ENCODE assay signal across 9 cellular contexts in genomic region chr12:6792522-6793201, GRCh38. TPM values are rescaled to one million over a fixed set of nuclear protein-coding genes. Genes with fewer than 3 reads are reported as not detected.
A peak's percentile ranks its signal among the peaks of the same experiment; 100 is the strongest.
DNase-seq lines count a peak whose midpoint lies in the region; ATAC-seq, FAIRE-seq and TF ChIP-seq lines count a peak whose summit lies in the region.
"Had no signal": no experiment of that assay in that cellular context is flagged by ENCODE, and none has a peak within 500 bp of the region (broad histone marks: within the 10 kb centered on the region; RNA-seq: fewer than 3 reads in every experiment).

No MANE protein-coding gene starts in this region.

- no peak for TF ChIP-seq EP300 in A549 (IDR thresholded peaks at IDR 0.05)
- TF ChIP-seq EP300 in HepG2 (IDR thresholded peaks at IDR 0.05; ENCODE audit: low read depth in 2 of 2, low read length in 2 of 2): peak in 1 of 2 experiments; percentile 78; a peak in 2 of 4 replicates
- TF ChIP-seq EP300 in HepG2 (CRISPR knock-in tag; IDR thresholded peaks at IDR 0.05; ENCODE audit: borderline replicate concordance): peak; percentile 70

- POLR2A ChIA-PET in A549 (lab: Yijun Ruan, JAX): interaction anchor here (1.2 kb wide), 1 partner anchor 39 kb away, joined by 3 read pairs; the partner anchor contains the start of gene MLF2
- POLR2A ChIA-PET in HepG2 (lab: Yijun Ruan, JAX): interaction anchor here (1.0 to 2.6 kb wide), 13 partner anchors 11 to 300 kb away, joined by 3 to 25 read pairs (median 4); partner anchors contain the start of genes CDCA3, COPS7A, GAPDH and GPR162

- H3K27me3 ChIP-seq in HepG2 (ENCODE audit: control insufficient read depth in 1 of 2, insufficient read depth in 2 of 2, low read length in 2 of 2): no peaks in the 10 kb centered on the region; a peak in 1 of 5 replicates
- H3K27me3 ChIP-seq in tibial artery: peaks cover 0 to 8% of the 10 kb centered on the region in 2 donors

- no peak overlapping the region for H3K4me2 ChIP-seq in A549
- peak overlapping the region; percentile 78 for H3K4me2 ChIP-seq in HepG2 (ENCODE audit: low read depth, low read length)

- TF ChIP-seq CTCF in A549 (IDR thresholded peaks at IDR 0.05): no peak
- TF ChIP-seq CTCF in HepG2 (CRISPR knock-in tag; IDR thresholded peaks at IDR 0.05): peak; percentile 31; the same call in 1 of the 2 replicates
- TF ChIP-seq CTCF in tibial artery (IDR thresholded peaks at IDR 0.05): no peak

- CTCF ChIA-PET in A549 (lab: Yijun Ruan, JAX): interaction anchor here (0.5 to 3.3 kb wide), 15 partner anchors 10 to 245 kb away, joined by 3 to 17 read pairs (median 4); partner anchors contain the start of genes MLF2 and PTMS
- CTCF ChIA-PET in activated naive CD4-positive, alpha-beta T cell treated with anti-CD3 and anti-CD28 coated beads for 36 hours (lab: Charles Lee): interaction anchor here (0.6 to 6.5 kb wide), 17 partner anchors 10 to 235 kb away, joined by 3 to 39 read pairs (median 4); partner anchors contain the start of genes COPS7A, LAG3, MLF2 and PTMS
- CTCF ChIA-PET in HepG2 (lab: Yijun Ruan, JAX; ENCODE audit: low intra/inter-chr PET ratio, low total read pairs): no interaction called here

- H3K27ac ChIP-seq in A549 (no peak overlapping the region), HepG2 (ENCODE audit: extremely low read length, insufficient read depth, low read length) (peak overlapping the region; percentile 74), tibial artery (no peak overlapping the region)

- peaks cover 36% of the 10 kb centered on the region for H3K36me3 Mint-ChIP-seq in activated naive CD4-positive, alpha-beta T cell treated with anti-CD3 and anti-CD28 coated beads for 36 hours (ENCODE audit: low read depth)
- no peaks in the 10 kb centered on the region for H3K36me3 Mint-ChIP-seq in immature natural killer cell

- no peak for TF ChIP-seq POLR2A in A549 (IDR thresholded peaks at IDR 0.05; ENCODE audit: low read length)
- TF ChIP-seq POLR2A in HepG2 (IDR thresholded peaks at IDR 0.05; ENCODE audit: insufficient read depth in 1 of 2, low read depth in 2 of 2, low read length in 2 of 2): peak in 1 of 2 experiments; percentile 59; a peak in 2 of 4 replicates

- no peaks in the 10 kb centered on the region for H3K79me2 ChIP-seq in HepG2 (ENCODE audit: insufficient read depth, low read length)

- H3K4me3 Mint-ChIP-seq in activated naive CD4-positive, alpha-beta T cell treated with anti-CD3 and anti-CD28 coated beads for 36 hours: peak overlapping the region; percentile 97
- peak overlapping the region in 1 of 5 donors; percentile 13 for H3K4me3 Mint-ChIP-seq in immature natural killer cell

- FAIRE-seq in A549 (lab: Jason Lieb, UNC) (no peak), HepG2 (lab: Jason Lieb, UNC) (peak; percentile 75)
- FAIRE-seq: islet of Langerhans had no signal

- DNase-seq in A549 (ENCODE audit: low read depth in 1 of 2, low spot score in 1 of 2) (no peak), KG1 (lab: John Stamatoyannopoulos, UW) (peak; percentile 58), HepG2 (ENCODE audit: low spot score) (peak; percentile 87), tibial artery (peak; percentile 53 to 73), immature natural killer cell (no peak), cortex of kidney (lab: John Stamatoyannopoulos, UW) (no peak)
- peak; percentile 61 for DNase-seq in activated naive CD4-positive, alpha-beta T cell treated with anti-CD3 and anti-CD28 coated beads for 36 hours

- in situ Hi-C loops in HepG2 (cut with HindIII; ENCODE audit: extremely low pct_ligation_motif_present, low pct_unique_long_range_greater_than_20kb): no loop called here

- no peaks in the 10 kb centered on the region for H3K36me3 ChIP-seq in HepG2 (replicated peaks in 1 of 2; ENCODE audit: control insufficient read depth in 1 of 2, insufficient read depth in 2 of 2, low read length in 2 of 2)
- no peaks in the 10 kb centered on the region for H3K36me3 ChIP-seq in tibial artery

- peak overlapping the region; percentile 57 for H3K9ac ChIP-seq in HepG2 (ENCODE audit: insufficient read depth, low read depth, low read length)

- H3K9me3 Mint-ChIP-seq in activated naive CD4-positive, alpha-beta T cell treated with anti-CD3 and anti-CD28 coated beads for 36 hours: no peaks in the 10 kb centered on the region
- H3K9me3 Mint-ChIP-seq in immature natural killer cell: peaks cover 0 to 2% (median 0%) of the 10 kb centered on the region in 6 donors

- H2AFZ ChIP-seq in HepG2 (ENCODE audit: low read length): peak overlapping the region; percentile 63

- H3K9me3 ChIP-seq in A549 (no peaks in the 10 kb centered on the region), HepG2 (ENCODE audit: low read length) (no peaks in the 10 kb centered on the region), tibial artery (no peaks in the 10 kb centered on the region)

- peak; percentile 25 to 43; a peak in 5 of 6 replicates for ATAC-seq in A549
- peak; percentile 97 for ATAC-seq in HepG2
- no peak for ATAC-seq in GM21737 (IDR thresholded peaks at IDR 0.05; ENCODE audit: unreplicated experiment)

- no TSS peak for BruUV-seq in HepG2 (replicated peaks; lab: Mats Ljungman, UMichigan)

- H3K4me3 ChIP-seq in A549 (no peak overlapping the region), HepG2 (replicated peaks in 1 of 3; ENCODE audit: insufficient read depth in 1 of 3, low read depth in 2 of 3, low read length in 3 of 3) (peak overlapping the region in 2 of 3 experiments; percentile 27 to 58; a peak in 4 of 6 replicates), tibial artery (no peak overlapping the region)

- H3K27ac Mint-ChIP-seq in activated naive CD4-positive, alpha-beta T cell treated with anti-CD3 and anti-CD28 coated beads for 36 hours: peak overlapping the region; percentile 96
- peak overlapping the region in 1 of 6 donors; percentile 20 for H3K27ac Mint-ChIP-seq in immature natural killer cell

- TF ChIP-seq RAD21 in A549 (conservative IDR thresholded peaks at IDR 0.05 in 1 of 2, IDR thresholded peaks at IDR 0.05 in 1 of 2): no peak
- no peak for TF ChIP-seq RAD21 in HepG2 (CRISPR knock-in tag; IDR thresholded peaks at IDR 0.05)

- no peaks in the 10 kb centered on the region for H4K20me1 ChIP-seq in HepG2 (ENCODE audit: insufficient read depth, low read length)

- WGBS in A549 (ENCODE audit: missing lambda C conversion rate): 41% methylated on average over 12 of the region's 12 CpGs
- WGBS in HepG2 (ENCODE audit: low lambda C conversion rate): 17% methylated on average over 12 of the region's 12 CpGs

- peaks cover 51% of the 10 kb centered on the region for H3K4me1 Mint-ChIP-seq in activated naive CD4-positive, alpha-beta T cell treated with anti-CD3 and anti-CD28 coated beads for 36 hours (ENCODE audit: low read depth)
- H3K4me1 Mint-ChIP-seq in immature natural killer cell: peaks cover 6 to 10% of the 10 kb centered on the region in 2 donors

- no peaks in the 10 kb centered on the region for H3K27me3 Mint-ChIP-seq in activated naive CD4-positive, alpha-beta T cell treated with anti-CD3 and anti-CD28 coated beads for 36 hours (ENCODE audit: low read depth)
- peaks cover 16 to 22% (median 21%) of the 10 kb centered on the region in 3 donors for H3K27me3 Mint-ChIP-seq in immature natural killer cell (ENCODE audit: low read depth in 3 of 3)

- no peaks in the 10 kb centered on the region for H3K4me1 ChIP-seq in A549
- H3K4me1 ChIP-seq in HepG2 (ENCODE audit: insufficient read depth, low read length): peaks cover 59% of the 10 kb centered on the region
- H3K4me1 ChIP-seq in tibial artery: no peaks in the 10 kb centered on the region

- intact Hi-C loops in activated naive CD4-positive, alpha-beta T cell treated with anti-CD3 and anti-CD28 coated beads for 36 hours (cut with micrococcal nuclease): loop anchor here (2.0 to 5.0 kb wide), 3 partner anchors 18 to 300 kb away; partner anchors contain the start of genes CHD4, MRPL51 and NCAPD2
- intact Hi-C loops in HepG2 (cut with micrococcal nuclease; ENCODE audit: unreplicated experiment): no loop called here
- intact Hi-C loops in tibial artery (cut with DNase I; ENCODE audit: low total_unique reads): no loop called here

RNA-seq across cellular contexts. Expression of gene CD4, which starts 3.3 kb away (rescaled TPM):
- polyA plus RNA-seq in A549 (2011; rRNA removed) (not detected in 2 replicates), A549 (2017; fragmentation: RNase III; extraction: RNeasy Plus Mini Kit Qiagen cat#74134 plus additional on column Dnase treatment) (0.03 TPM in 1 of 3 replicates, not detected in the others), HepG2 (2011; rRNA removed) (0.68 and 0.95 TPM in 2 replicates), immature natural killer cell (10 to 100 TPM in 1 of 3 donors, 1 to 10 TPM in 2; 2.0 to 11.7 (median 6.6) TPM)
- polyA plus RNA-seq in A549 (2012; cell fraction: cytosol; rRNA removed): 0.01 TPM in 1 of 2 replicates, not detected in the other
- 0.04 TPM in 1 of 2 replicates, not detected in the other for polyA plus RNA-seq in A549 (2012; cell fraction: nucleus; rRNA removed)
- not detected in 2 replicates for polyA minus RNA-seq in A549 (2011; rRNA and poly(A)+ RNA removed)
- total RNA-seq in activated naive CD4-positive, alpha-beta T cell treated with anti-CD3 and anti-CD28 coated beads for 36 hours: 100 to 1,000 TPM; 155 to 161 TPM
- total RNA-seq in HepG2 (2016; rRNA removed; fragmentation: Illumina TruSeq; extraction: Trizol): 0.07 and 0.27 TPM in 2 replicates
- not detected in 2 replicates for total RNA-seq in HepG2 (2016; cell fraction: cytosol; rRNA removed; fragmentation: Illumina TruSeq; extraction: Trizol; ENCODE audit: low read depth)
- total RNA-seq in HepG2 (2016; cell fraction: insoluble cytoplasmic fraction; rRNA removed; fragmentation: Illumina TruSeq; extraction: Trizol): 0.15 TPM in 1 of 2 replicates, not detected in the other
- total RNA-seq in HepG2 (2016; cell fraction: membrane; rRNA removed; fragmentation: Illumina TruSeq; extraction: Trizol): 0.10 TPM in 1 of 2 replicates, not detected in the other
- 0.28 and 0.41 TPM in 2 replicates for total RNA-seq in HepG2 (2016; cell fraction: nucleus; rRNA removed; fragmentation: Illumina TruSeq; extraction: Trizol)
- 0.54 and 0.87 TPM in 2 replicates for polyA plus RNA-seq in HepG2 (2011; cell fraction: cytosol; rRNA removed)
- polyA plus RNA-seq in HepG2 (2011; cell fraction: nucleus; rRNA removed): 0.55 and 0.64 TPM in 2 replicates
- 1.5 and 2.7 TPM in 2 replicates for polyA plus RNA-seq in HepG2 (2012)
- polyA plus RNA-seq in HepG2 (2016; cell fraction: cytosol; fragmentation: Illumina TruSeq; extraction: Trizol; ENCODE audit: low read depth): 0.06 and 0.14 TPM in 2 replicates
- 0.16 and 0.24 TPM in 2 replicates for polyA plus RNA-seq in HepG2 (2016; cell fraction: insoluble cytoplasmic fraction; fragmentation: Illumina TruSeq; extraction: Trizol; ENCODE audit: low read depth)
- not detected in 2 replicates for polyA plus RNA-seq in HepG2 (2016; cell fraction: membrane; fragmentation: Illumina TruSeq; extraction: Trizol; ENCODE audit: low read depth)
- polyA plus RNA-seq in HepG2 (2016; cell fraction: nucleus; fragmentation: Illumina TruSeq; extraction: Trizol; ENCODE audit: insufficient read depth, low read depth): 0.52 and 0.68 TPM in 2 replicates
- polyA minus RNA-seq in HepG2 (2011; rRNA and poly(A)+ RNA removed; ENCODE audit: low replicate concordance): 2.6 TPM in 1 of 2 replicates, not detected in the other
- polyA minus RNA-seq in HepG2 (2011; cell fraction: cytosol; rRNA and poly(A)+ RNA removed): 0.20 and 0.70 TPM in 2 replicates
- 0.39 and 0.87 TPM in 2 replicates for polyA minus RNA-seq in HepG2 (2011; cell fraction: nucleus; rRNA and poly(A)+ RNA removed)

RNA-seq across cellular contexts. Expression of gene LAG3, which starts 20.3 kb away (rescaled TPM):
- polyA plus RNA-seq in A549 (2011; rRNA removed): 0.56 and 0.66 TPM in 2 replicates
- 0.93 and 1.2 TPM in 2 replicates for polyA plus RNA-seq in A549 (2012; cell fraction: cytosol; rRNA removed)
- 9.8 and 10.8 TPM in 2 replicates for polyA plus RNA-seq in A549 (2012; cell fraction: nucleus; rRNA removed)
- 1.6 to 2.3 TPM (median 1.7 TPM) in 3 replicates for polyA plus RNA-seq in A549 (2017; fragmentation: RNase III; extraction: RNeasy Plus Mini Kit Qiagen cat#74134 plus additional on column Dnase treatment)
- 0.19 and 0.95 TPM in 2 replicates for polyA minus RNA-seq in A549 (2011; rRNA and poly(A)+ RNA removed)
- 10 to 100 TPM; 22.8 to 25.1 TPM for total RNA-seq in activated naive CD4-positive, alpha-beta T cell treated with anti-CD3 and anti-CD28 coated beads for 36 hours
- 0.11 TPM in 1 of 2 replicates, not detected in the other for total RNA-seq in HepG2 (2016; rRNA removed; fragmentation: Illumina TruSeq; extraction: Trizol)
- not detected in 2 replicates for total RNA-seq in HepG2 (2016; cell fraction: cytosol; rRNA removed; fragmentation: Illumina TruSeq; extraction: Trizol; ENCODE audit: low read depth)
- 0.11 TPM in 1 of 2 replicates, not detected in the other for total RNA-seq in HepG2 (2016; cell fraction: insoluble cytoplasmic fraction; rRNA removed; fragmentation: Illumina TruSeq; extraction: Trizol)
- total RNA-seq in HepG2 (2016; cell fraction: membrane; rRNA removed; fragmentation: Illumina TruSeq; extraction: Trizol): 0.07 TPM in 1 of 2 replicates, not detected in the other
- 0.31 TPM in 1 of 2 replicates, not detected in the other for total RNA-seq in HepG2 (2016; cell fraction: nucleus; rRNA removed; fragmentation: Illumina TruSeq; extraction: Trizol)
- polyA plus RNA-seq in HepG2 (2011; rRNA removed): 0.26 and 0.51 TPM in 2 replicates
- polyA plus RNA-seq in HepG2 (2011; cell fraction: cytosol; rRNA removed): 0.08 and 0.15 TPM in 2 replicates
- polyA plus RNA-seq in HepG2 (2011; cell fraction: nucleus; rRNA removed): 3.5 and 3.6 TPM in 2 replicates
- polyA plus RNA-seq in HepG2 (2012): 0.95 and 1.0 TPM in 2 replicates
- not detected in 2 replicates for polyA plus RNA-seq in HepG2 (2016; cell fraction: cytosol; fragmentation: Illumina TruSeq; extraction: Trizol; ENCODE audit: low read depth)
- not detected in 2 replicates for polyA plus RNA-seq in HepG2 (2016; cell fraction: insoluble cytoplasmic fraction; fragmentation: Illumina TruSeq; extraction: Trizol; ENCODE audit: low read depth)
- polyA plus RNA-seq in HepG2 (2016; cell fraction: membrane; fragmentation: Illumina TruSeq; extraction: Trizol; ENCODE audit: low read depth): 0.11 TPM in 1 of 2 replicates, not detected in the other
- 1.3 and 2.2 TPM in 2 replicates for polyA plus RNA-seq in HepG2 (2016; cell fraction: nucleus; fragmentation: Illumina TruSeq; extraction: Trizol; ENCODE audit: insufficient read depth, low read depth)
- 0.08 and 0.54 TPM in 2 replicates for polyA minus RNA-seq in HepG2 (2011; rRNA and poly(A)+ RNA removed; ENCODE audit: low replicate concordance)
- polyA minus RNA-seq in HepG2 (2011; cell fraction: cytosol; rRNA and poly(A)+ RNA removed): not detected in 2 replicates
- 0.90 and 2.0 TPM in 2 replicates for polyA minus RNA-seq in HepG2 (2011; cell fraction: nucleus; rRNA and poly(A)+ RNA removed)
- polyA plus RNA-seq in immature natural killer cell: 1 to 10 TPM; 1.3 to 8.3 (median 1.6) TPM

RNA-seq across cellular contexts. Expression of gene PTMS, which starts 26.5 kb away (rescaled TPM):
- 205 and 391 TPM in 2 replicates for polyA plus RNA-seq in A549 (2011; rRNA removed)
- polyA plus RNA-seq in A549 (2012; cell fraction: cytosol; rRNA removed): 584 and 643 TPM in 2 replicates
- 397 and 450 TPM in 2 replicates for polyA plus RNA-seq in A549 (2012; cell fraction: nucleus; rRNA removed)
- 868 to 1,195 TPM (median 1,161 TPM) in 3 replicates for polyA plus RNA-seq in A549 (2017; fragmentation: RNase III; extraction: RNeasy Plus Mini Kit Qiagen cat#74134 plus additional on column Dnase treatment)
- polyA minus RNA-seq in A549 (2011; rRNA and poly(A)+ RNA removed): 256 and 300 TPM in 2 replicates
- total RNA-seq in activated naive CD4-positive, alpha-beta T cell treated with anti-CD3 and anti-CD28 coated beads for 36 hours: 10 to 100 TPM; 35.1 to 44.2 TPM
- total RNA-seq in HepG2 (2016; rRNA removed; fragmentation: Illumina TruSeq; extraction: Trizol): 40.5 and 42.1 TPM in 2 replicates
- 20.4 and 25.8 TPM in 2 replicates for total RNA-seq in HepG2 (2016; cell fraction: cytosol; rRNA removed; fragmentation: Illumina TruSeq; extraction: Trizol; ENCODE audit: low read depth)
- 34.7 and 40.6 TPM in 2 replicates for total RNA-seq in HepG2 (2016; cell fraction: insoluble cytoplasmic fraction; rRNA removed; fragmentation: Illumina TruSeq; extraction: Trizol)
- total RNA-seq in HepG2 (2016; cell fraction: membrane; rRNA removed; fragmentation: Illumina TruSeq; extraction: Trizol): 33.5 and 39.4 TPM in 2 replicates
- total RNA-seq in HepG2 (2016; cell fraction: nucleus; rRNA removed; fragmentation: Illumina TruSeq; extraction: Trizol): 24.6 and 26.7 TPM in 2 replicates
- polyA plus RNA-seq in HepG2 (2011; rRNA removed): 79.1 and 82.4 TPM in 2 replicates
- 82.7 and 86.9 TPM in 2 replicates for polyA plus RNA-seq in HepG2 (2011; cell fraction: cytosol; rRNA removed)
- polyA plus RNA-seq in HepG2 (2011; cell fraction: nucleus; rRNA removed): 107 and 116 TPM in 2 replicates
- 128 and 237 TPM in 2 replicates for polyA plus RNA-seq in HepG2 (2012)
- 96.6 and 97.7 TPM in 2 replicates for polyA plus RNA-seq in HepG2 (2016; cell fraction: cytosol; fragmentation: Illumina TruSeq; extraction: Trizol; ENCODE audit: low read depth)
- 162 and 207 TPM in 2 replicates for polyA plus RNA-seq in HepG2 (2016; cell fraction: insoluble cytoplasmic fraction; fragmentation: Illumina TruSeq; extraction: Trizol; ENCODE audit: low read depth)
- 140 and 143 TPM in 2 replicates for polyA plus RNA-seq in HepG2 (2016; cell fraction: membrane; fragmentation: Illumina TruSeq; extraction: Trizol; ENCODE audit: low read depth)
- 169 and 175 TPM in 2 replicates for polyA plus RNA-seq in HepG2 (2016; cell fraction: nucleus; fragmentation: Illumina TruSeq; extraction: Trizol; ENCODE audit: insufficient read depth, low read depth)
- polyA minus RNA-seq in HepG2 (2011; rRNA and poly(A)+ RNA removed; ENCODE audit: low replicate concordance): 46.9 and 158 TPM in 2 replicates
- polyA minus RNA-seq in HepG2 (2011; cell fraction: cytosol; rRNA and poly(A)+ RNA removed): 19.3 and 21.6 TPM in 2 replicates
- 8.1 and 13.0 TPM in 2 replicates for polyA minus RNA-seq in HepG2 (2011; cell fraction: nucleus; rRNA and poly(A)+ RNA removed)
- polyA plus RNA-seq in immature natural killer cell: 1 to 10 TPM in 2 of 3 donors, under 1 TPM in 1; 0.40 to 8.0 (median 4.9) TPM

RNA-seq across cellular contexts. Expression of gene GPR162, which starts 29.0 kb away (rescaled TPM):
- polyA plus RNA-seq in A549 (2011; rRNA removed): 1.8 TPM in 2 replicates
- polyA plus RNA-seq in A549 (2012; cell fraction: cytosol; rRNA removed): 2.0 and 2.8 TPM in 2 replicates
- 5.3 and 5.6 TPM in 2 replicates for polyA plus RNA-seq in A549 (2012; cell fraction: nucleus; rRNA removed)
- polyA plus RNA-seq in A549 (2017; fragmentation: RNase III; extraction: RNeasy Plus Mini Kit Qiagen cat#74134 plus additional on column Dnase treatment): 1.7 to 2.4 TPM (median 1.7 TPM) in 3 replicates
- 1.6 and 1.7 TPM in 2 replicates for polyA minus RNA-seq in A549 (2011; rRNA and poly(A)+ RNA removed)
- total RNA-seq in activated naive CD4-positive, alpha-beta T cell treated with anti-CD3 and anti-CD28 coated beads for 36 hours: under 1 TPM in 1 of 2 experiments, not detected in 1; 0.24 TPM
- total RNA-seq in HepG2 (2016; rRNA removed; fragmentation: Illumina TruSeq; extraction: Trizol): not detected in 2 replicates
- total RNA-seq in HepG2 (2016; cell fraction: cytosol; rRNA removed; fragmentation: Illumina TruSeq; extraction: Trizol; ENCODE audit: low read depth): not detected in 2 replicates
- total RNA-seq in HepG2 (2016; cell fraction: insoluble cytoplasmic fraction; rRNA removed; fragmentation: Illumina TruSeq; extraction: Trizol): not detected in 2 replicates
- total RNA-seq in HepG2 (2016; cell fraction: membrane; rRNA removed; fragmentation: Illumina TruSeq; extraction: Trizol): not detected in 2 replicates
- total RNA-seq in HepG2 (2016; cell fraction: nucleus; rRNA removed; fragmentation: Illumina TruSeq; extraction: Trizol): not detected in 2 replicates
- 0.08 and 0.10 TPM in 2 replicates for polyA plus RNA-seq in HepG2 (2011; rRNA removed)
- 0.05 and 0.08 TPM in 2 replicates for polyA plus RNA-seq in HepG2 (2011; cell fraction: cytosol; rRNA removed)
- 0.34 and 0.66 TPM in 2 replicates for polyA plus RNA-seq in HepG2 (2011; cell fraction: nucleus; rRNA removed)
- 0.51 and 0.78 TPM in 2 replicates for polyA plus RNA-seq in HepG2 (2012)
- not detected in 2 replicates for polyA plus RNA-seq in HepG2 (2016; cell fraction: cytosol; fragmentation: Illumina TruSeq; extraction: Trizol; ENCODE audit: low read depth)
- polyA plus RNA-seq in HepG2 (2016; cell fraction: insoluble cytoplasmic fraction; fragmentation: Illumina TruSeq; extraction: Trizol; ENCODE audit: low read depth): not detected in 2 replicates
- not detected in 2 replicates for polyA plus RNA-seq in HepG2 (2016; cell fraction: membrane; fragmentation: Illumina TruSeq; extraction: Trizol; ENCODE audit: low read depth)
- polyA plus RNA-seq in HepG2 (2016; cell fraction: nucleus; fragmentation: Illumina TruSeq; extraction: Trizol; ENCODE audit: insufficient read depth, low read depth): not detected in 2 replicates
- not detected in 2 replicates for polyA minus RNA-seq in HepG2 (2011; rRNA and poly(A)+ RNA removed; ENCODE audit: low replicate concordance)
- not detected in 2 replicates for polyA minus RNA-seq in HepG2 (2011; cell fraction: cytosol; rRNA and poly(A)+ RNA removed)
- not detected in 2 replicates for polyA minus RNA-seq in HepG2 (2011; cell fraction: nucleus; rRNA and poly(A)+ RNA removed)
- not detected for polyA plus RNA-seq in immature natural killer cell

RNA-seq across cellular contexts. Expression of gene P3H3, which starts 35.5 kb away (rescaled TPM):
- 8.1 and 8.6 TPM in 2 replicates for polyA plus RNA-seq in A549 (2011; rRNA removed)
- 22.4 and 22.9 TPM in 2 replicates for polyA plus RNA-seq in A549 (2012; cell fraction: cytosol; rRNA removed)
- polyA plus RNA-seq in A549 (2012; cell fraction: nucleus; rRNA removed): 64.2 and 72.9 TPM in 2 replicates
- polyA plus RNA-seq in A549 (2017; fragmentation: RNase III; extraction: RNeasy Plus Mini Kit Qiagen cat#74134 plus additional on column Dnase treatment): 17.7 to 23.2 TPM (median 21.9 TPM) in 3 replicates
- polyA minus RNA-seq in A549 (2011; rRNA and poly(A)+ RNA removed): 7.4 and 8.8 TPM in 2 replicates
- 1 to 10 TPM; 1.9 to 2.0 TPM for total RNA-seq in activated naive CD4-positive, alpha-beta T cell treated with anti-CD3 and anti-CD28 coated beads for 36 hours
- 7.9 and 20.5 TPM in 2 replicates for total RNA-seq in HepG2 (2016; rRNA removed; fragmentation: Illumina TruSeq; extraction: Trizol)
- total RNA-seq in HepG2 (2016; cell fraction: cytosol; rRNA removed; fragmentation: Illumina TruSeq; extraction: Trizol; ENCODE audit: low read depth): 14.4 and 19.9 TPM in 2 replicates
- total RNA-seq in HepG2 (2016; cell fraction: insoluble cytoplasmic fraction; rRNA removed; fragmentation: Illumina TruSeq; extraction: Trizol): 6.3 and 20.7 TPM in 2 replicates
- 5.4 and 5.7 TPM in 2 replicates for total RNA-seq in HepG2 (2016; cell fraction: membrane; rRNA removed; fragmentation: Illumina TruSeq; extraction: Trizol)
- 23.7 and 28.0 TPM in 2 replicates for total RNA-seq in HepG2 (2016; cell fraction: nucleus; rRNA removed; fragmentation: Illumina TruSeq; extraction: Trizol)
- polyA plus RNA-seq in HepG2 (2011; rRNA removed): 20.1 and 21.1 TPM in 2 replicates
- polyA plus RNA-seq in HepG2 (2011; cell fraction: cytosol; rRNA removed): 12.3 and 21.8 TPM in 2 replicates
- polyA plus RNA-seq in HepG2 (2011; cell fraction: nucleus; rRNA removed): 72.0 and 79.4 TPM in 2 replicates
- polyA plus RNA-seq in HepG2 (2012): 20.2 and 27.2 TPM in 2 replicates
- polyA plus RNA-seq in HepG2 (2016; cell fraction: cytosol; fragmentation: Illumina TruSeq; extraction: Trizol; ENCODE audit: low read depth): 1.8 and 2.1 TPM in 2 replicates
- 8.0 and 10.2 TPM in 2 replicates for polyA plus RNA-seq in HepG2 (2016; cell fraction: insoluble cytoplasmic fraction; fragmentation: Illumina TruSeq; extraction: Trizol; ENCODE audit: low read depth)
- 3.0 and 3.3 TPM in 2 replicates for polyA plus RNA-seq in HepG2 (2016; cell fraction: membrane; fragmentation: Illumina TruSeq; extraction: Trizol; ENCODE audit: low read depth)
- 52.6 and 56.5 TPM in 2 replicates for polyA plus RNA-seq in HepG2 (2016; cell fraction: nucleus; fragmentation: Illumina TruSeq; extraction: Trizol; ENCODE audit: insufficient read depth, low read depth)
- polyA minus RNA-seq in HepG2 (2011; rRNA and poly(A)+ RNA removed; ENCODE audit: low replicate concordance): 0.12 and 24.7 TPM in 2 replicates
- 10.2 and 13.7 TPM in 2 replicates for polyA minus RNA-seq in HepG2 (2011; cell fraction: cytosol; rRNA and poly(A)+ RNA removed)
- 19.1 and 20.3 TPM in 2 replicates for polyA minus RNA-seq in HepG2 (2011; cell fraction: nucleus; rRNA and poly(A)+ RNA removed)
- not detected for polyA plus RNA-seq in immature natural killer cell

Comparison
In these comparisons a context has a peak if more than half of its experiments do, and no peak if none do; other contexts are left out.
1. DNase-seq: peak in KG1 (single experiment), activated naive CD4-positive, alpha-beta T cell treated with anti-CD3 and anti-CD28 coated beads for 36 hours (single experiment), HepG2 (single experiment) and tibial artery (2 of 2); none in A549 (0 of 2), immature natural killer cell (0 of 3) and cortex of kidney (single experiment).
2. H3K4me3 ChIP-seq: peak in HepG2 (2 of 3); none in A549 (single experiment) and tibial artery (0 of 2).
3. RNA of gene PTMS, which starts 26.5 kb away (polyA plus RNA-seq): 205 to 1,195 TPM in A549 and 79.1 to 237 TPM in HepG2; 0.40 to 8.0 TPM in immature natural killer cell; every median in the first group is over 4 times any median in the second.
4. Of the 38 proteins assayed by ChIP-seq in both HepG2 and A549: peak only in HepG2: BCL3, BHLHE40, CTCF, EP300, FOSL2, HDAC2 and 4 more; only in A549: none; in both: none; in neither: 26; mixed calls (peak in some experiments, not most) for 2.